Comparison of ENCODE assay signal across 8 cellular contexts in genomic region chr17:50426814-50427787, GRCh38. TPM values are rescaled to one million over a fixed set of nuclear protein-coding genes. Genes with fewer than 3 reads are reported as not detected.
DNase-seq lines count a peak whose midpoint lies in the region; ATAC-seq, FAIRE-seq and TF ChIP-seq lines count a peak whose summit lies in the region.

No MANE protein-coding gene starts in this region.

- TF ChIP-seq CTCF in C4-2B (conservative IDR thresholded peaks at IDR 0.05) = no peak; the same call in 1 of the 2 replicates
- peak; percentile 19 for TF ChIP-seq CTCF in astrocyte of the spinal cord (IDR thresholded peaks at IDR 0.05; ENCODE audit: low read depth, low read length)

- peak overlapping the region; percentile 63 for H3K4me3 ChIP-seq in astrocyte of the spinal cord (ENCODE audit: low read depth, low read length)
- peak overlapping the region; percentile 76 for H3K4me3 ChIP-seq in iPS-20b (ENCODE audit: low read length)
- peak overlapping the region; percentile 74 to 90 for H3K4me3 ChIP-seq in small intestine (ENCODE audit: low read depth in 1 of 2, low read length in 2 of 2)

- DNase-seq in RCC 7860 (ENCODE audit: low spot score) = peak; percentile 20
- DNase-seq in astrocyte of the spinal cord (ENCODE audit: low read depth, low spot score) = peak; percentile 17
- peak; percentile 68 for DNase-seq in small intestine
- no peak for DNase-seq in NCI-H1930 (lab: John Stamatoyannopoulos, UW)

- H3K36me3 ChIP-seq in iPS-20b (ENCODE audit: insufficient read depth, low read depth, low read length) (no peaks in the 10 kb centered on the region), small intestine (ENCODE audit: control insufficient read depth in 2 of 2, insufficient read depth in 2 of 2, low read length in 2 of 2) (no peaks in the 10 kb centered on the region)

- H3K9me3 ChIP-seq in iPS-20b (ENCODE audit: insufficient read depth, low read depth, low read length) (no peaks in the 10 kb centered on the region), small intestine (ENCODE audit: control insufficient read depth, low read depth) (no peaks in the 10 kb centered on the region)

- H3K27me3 ChIP-seq in iPS-20b (ENCODE audit: insufficient read depth, low read length) = peaks cover 20% of the 10 kb centered on the region
- H3K27me3 ChIP-seq in small intestine (ENCODE audit: control insufficient read depth in 2 of 2, insufficient read depth in 2 of 2, low read length in 2 of 2) = no peaks in the 10 kb centered on the region

- WGBS in small intestine, 3 donors = 15 to 21% (median 15%) methylated on average over 4 of the region's 4 CpGs

- peak overlapping the region; percentile 54; the same call in 1 of the 2 replicates for H3K9ac ChIP-seq in iPS-20b (ENCODE audit: low read depth, low read length)

- H3K27ac ChIP-seq in C4-2B (peak overlapping the region; percentile 37; the same call in 1 of the 2 replicates), iPS-20b (ENCODE audit: low read length) (no peak overlapping the region), small intestine (ENCODE audit: low read depth in 1 of 2, low read length in 1 of 2) (peak overlapping the region; percentile 53 to 83)

- in situ Hi-C loops in astrocyte of the spinal cord (cut with HindIII; ENCODE audit: low sequenced_read_pairs) = no loop called here

- no peak for FAIRE-seq in RCC 7860 (lab: Jason Lieb, UNC)
- no peak for FAIRE-seq in small intestine (lab: Jason Lieb, UNC)

- ATAC-seq in GM21717 (IDR thresholded peaks at IDR 0.05; ENCODE audit: unreplicated experiment) (peak; percentile 31), GM19455 (IDR thresholded peaks at IDR 0.05; ENCODE audit: unreplicated experiment) (no peak)

- H3K4me1 ChIP-seq in iPS-20b (ENCODE audit: insufficient read depth, low read length) (peaks cover 5% of the 10 kb centered on the region; the same call in 1 of the 2 replicates), small intestine (ENCODE audit: control insufficient read depth in 2 of 2, insufficient read depth in 1 of 2, low read depth in 1 of 2, low read length in 1 of 2) (peaks cover 6 to 9% of the 10 kb centered on the region in 2 donors)

RNA-seq across cellular contexts. Expression of gene ACSF2, which starts 1.1 kb away (rescaled TPM):
- 100 to 1,000 TPM in 2 of 3 donors, 10 to 100 TPM in 1; 13.5 to 259 (median 129) TPM for polyA plus RNA-seq in small intestine

RNA-seq across cellular contexts. Expression of gene LRRC59, which starts 29.8 kb away (rescaled TPM):
- polyA plus RNA-seq in small intestine = 100 to 1,000 TPM in 1 of 3 donors, 10 to 100 TPM in 2; 51.0 to 108 (median 53.2) TPM

RNA-seq across cellular contexts. Expression of gene CHAD, which starts 41.6 kb away (rescaled TPM):
- 10 to 100 TPM in 1 of 3 donors, 1 to 10 TPM in 1, under 1 TPM in 1; 0.87 to 13.4 (median 4.9) TPM for polyA plus RNA-seq in small intestine

RNA-seq across cellular contexts. Expression of gene RSAD1, which starts 51.6 kb away (rescaled TPM):
- 10 to 100 TPM; 18.1 to 19.5 (median 19.5) TPM for polyA plus RNA-seq in small intestine

RNA-seq across cellular contexts. Expression of gene EME1, which starts 54.1 kb away (rescaled TPM):
- 1 to 10 TPM in 1 of 3 donors, not detected in 2; 2.5 TPM for polyA plus RNA-seq in small intestine

Comparison
In these comparisons a context has a peak if more than half of its experiments do, and no peak if none do; other contexts are left out.
1. DNase-seq: peak in RCC 7860 (single experiment), astrocyte of the spinal cord (single experiment) and small intestine (single experiment); none in NCI-H1930 (0 of 2).
2. Peak in every context shown above with its lines, with median percentiles within 50 percentile points of each other: H3K4me3 ChIP-seq.